21 cellular contexts compared by ENCODE assay signal in the genomic region with DNA sequence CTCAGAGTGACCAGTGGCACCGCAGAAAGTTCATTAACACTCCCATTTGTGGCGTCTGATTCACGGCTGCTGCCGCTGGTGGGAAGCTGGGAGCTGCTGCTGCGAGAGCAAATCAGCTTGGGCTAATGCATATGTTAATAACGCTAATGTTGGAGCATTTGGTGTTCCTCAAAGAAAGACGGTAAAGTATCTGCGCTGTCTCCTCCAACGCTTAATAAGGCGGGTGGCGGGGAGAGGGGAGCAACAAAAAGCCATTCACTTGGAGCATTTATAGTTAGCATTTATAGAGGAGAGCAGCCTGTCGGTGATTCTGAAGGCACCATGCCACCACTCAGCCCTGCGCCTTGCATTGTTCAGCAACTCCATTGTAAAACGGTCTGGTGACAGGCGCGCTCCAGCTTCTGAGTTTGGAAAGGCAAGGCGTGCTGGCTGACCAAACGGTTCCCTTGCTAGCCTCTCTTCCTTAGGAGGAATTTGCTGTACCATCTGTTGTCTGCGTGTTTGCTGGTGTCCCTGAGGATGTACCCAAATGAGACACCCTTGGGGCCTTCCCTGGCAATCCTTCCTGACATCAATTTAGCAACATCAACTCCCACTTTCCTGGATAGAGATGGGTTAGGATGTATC.
"Had no signal": no experiment of that assay in that cellular context is flagged by ENCODE, and none has a peak within 500 bp of the region (broad histone marks: within the 10 kb centered on the region; RNA-seq: fewer than 3 reads in every experiment).

No MANE protein-coding gene starts in this region.

- DNase-seq: effector memory CD4-positive, alpha-beta T cell; esophagus squamous epithelium; foreskin keratinocyte; hippocampal formation; kidney glomerular epithelial cell; mesendoderm; naive thymus-derived CD4-positive, alpha-beta T cell; retina; right lobe of liver; stimulated activated CD4-positive, alpha-beta T cell treated with anti-CD3 and anti-CD28 coated beads, Interleukin-2, amount 100 ng/mL, for 24 hours; stimulated activated CD4-positive, alpha-beta T cell treated with anti-CD3 and anti-CD28 coated beads, Interleukin-4, amount 100 ng/mL, for 4 hours; stimulated activated naive B cell treated with anti-CD40 and anti-IgM and Interleukin-4, amounts not matched to agents 10 μg/mL and 1 μg/mL and 100 μg/mL, for 72 hours; stimulated activated naive CD8-positive, alpha-beta T cell treated with anti-CD3 and anti-CD28 coated beads, Interleukin-15, amount 100 ng/mL, for 72 hours; testis; upper lobe of right lung had no signal

- H3K9ac ChIP-seq: parathyroid adenoma had no signal

- H3K36me3 ChIP-seq: esophagus squamous epithelium, right lobe of liver, tibial nerve, upper lobe of right lung had no signal

- H3K27me3 Mint-ChIP-seq: stimulated activated naive B cell treated with anti-CD40 and anti-IgM and Interleukin-4, amounts not matched to agents 10 μg/mL and 1 μg/mL and 100 μg/mL, for 72 hours; stimulated activated naive CD8-positive, alpha-beta T cell treated with anti-CD3 and anti-CD28 coated beads, Interleukin-15, amount 100 ng/mL, for 72 hours had no signal

- ATAC-seq: foreskin keratinocyte; naive thymus-derived CD4-positive, alpha-beta T cell; psoas muscle; right lobe of liver; stimulated activated naive B cell treated with anti-CD40 and anti-IgM and Interleukin-4, amounts not matched to agents 10 μg/mL and 1 μg/mL and 100 μg/mL, for 72 hours; stimulated activated naive CD8-positive, alpha-beta T cell treated with anti-CD3 and anti-CD28 coated beads, Interleukin-15, amount 100 ng/mL, for 72 hours; upper lobe of right lung had no signal

- H3K79me2 ChIP-seq: parathyroid adenoma had no signal

- H3K4me1 ChIP-seq: foreskin keratinocyte, parathyroid adenoma, psoas muscle, testis, tibial nerve, upper lobe of right lung had no signal

- H3K9me3 ChIP-seq: esophagus squamous epithelium, psoas muscle, right lobe of liver, testis, tibial nerve, upper lobe of right lung had no signal

- H3K4me3 Mint-ChIP-seq: naive thymus-derived CD4-positive, alpha-beta T cell; stimulated activated naive B cell treated with anti-CD40 and anti-IgM and Interleukin-4, amounts not matched to agents 10 μg/mL and 1 μg/mL and 100 μg/mL, for 72 hours; stimulated activated naive CD8-positive, alpha-beta T cell treated with anti-CD3 and anti-CD28 coated beads, Interleukin-15, amount 100 ng/mL, for 72 hours had no signal

- H2AFZ ChIP-seq: parathyroid adenoma had no signal

- H3K4me1 Mint-ChIP-seq: naive thymus-derived CD4-positive, alpha-beta T cell; stimulated activated naive B cell treated with anti-CD40 and anti-IgM and Interleukin-4, amounts not matched to agents 10 μg/mL and 1 μg/mL and 100 μg/mL, for 72 hours; stimulated activated naive CD8-positive, alpha-beta T cell treated with anti-CD3 and anti-CD28 coated beads, Interleukin-15, amount 100 ng/mL, for 72 hours had no signal

- H3K27ac ChIP-seq: coronary artery, dorsolateral prefrontal cortex, epithelial cell of prostate, esophagus squamous epithelium, foreskin keratinocyte, parathyroid adenoma, psoas muscle, right lobe of liver, testis, tibial nerve, upper lobe of right lung had no signal

- H3K4me3 ChIP-seq: coronary artery, esophagus squamous epithelium, psoas muscle, right lobe of liver, tibial nerve, upper lobe of right lung had no signal

- H3K27ac Mint-ChIP-seq: naive thymus-derived CD4-positive, alpha-beta T cell; stimulated activated naive B cell treated with anti-CD40 and anti-IgM and Interleukin-4, amounts not matched to agents 10 μg/mL and 1 μg/mL and 100 μg/mL, for 72 hours; stimulated activated naive CD8-positive, alpha-beta T cell treated with anti-CD3 and anti-CD28 coated beads, Interleukin-15, amount 100 ng/mL, for 72 hours had no signal

- H3K36me3 Mint-ChIP-seq: naive thymus-derived CD4-positive, alpha-beta T cell; stimulated activated naive B cell treated with anti-CD40 and anti-IgM and Interleukin-4, amounts not matched to agents 10 μg/mL and 1 μg/mL and 100 μg/mL, for 72 hours had no signal

- H3K27me3 ChIP-seq: esophagus squamous epithelium, foreskin keratinocyte, right lobe of liver, testis, tibial nerve, upper lobe of right lung had no signal
